Comparison of ENCODE assay signal across 8 cellular contexts in the genomic region with DNA sequence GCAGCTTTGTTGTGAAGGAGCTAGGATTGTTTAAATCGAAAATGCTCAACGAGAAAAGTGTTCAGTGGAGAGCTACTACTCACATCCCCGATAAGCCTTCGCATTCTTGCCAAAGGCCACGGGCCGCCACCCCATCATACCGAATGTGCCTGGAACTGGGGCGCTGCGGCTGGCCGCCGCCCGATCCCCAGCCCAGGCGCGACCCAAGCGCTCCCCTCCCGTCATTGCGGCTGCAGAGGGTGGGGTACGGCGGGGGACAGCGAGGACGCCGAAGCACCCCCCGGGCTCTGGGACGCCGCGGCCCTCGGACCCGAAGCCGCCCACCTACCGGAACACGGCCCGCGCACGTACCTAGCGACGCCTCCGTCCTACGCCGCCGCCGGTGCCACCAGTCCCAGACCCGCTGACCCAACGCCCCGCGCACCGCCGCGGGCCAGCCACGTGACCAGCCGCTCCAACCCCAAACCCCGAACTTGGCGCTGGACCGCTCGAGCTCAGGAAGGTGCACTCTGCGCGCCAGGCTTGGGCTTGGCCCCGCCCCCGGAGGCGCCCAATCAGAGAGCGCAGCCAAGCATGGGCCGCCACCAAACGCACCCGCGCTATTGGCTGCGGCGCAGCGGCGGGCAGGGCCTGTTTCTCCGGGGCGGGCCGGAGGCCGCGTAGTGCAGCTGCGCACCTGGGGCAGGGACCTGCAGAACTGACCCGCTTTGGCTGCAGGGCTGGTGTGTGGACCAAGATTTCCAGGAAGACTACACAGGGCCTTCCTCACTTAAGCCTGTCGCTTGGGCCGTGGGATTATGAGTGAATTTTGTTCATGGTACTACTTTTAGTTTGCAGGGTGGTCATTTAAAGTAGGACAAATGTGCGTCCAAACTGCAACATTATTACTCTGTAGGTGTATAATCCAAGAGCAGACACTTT. TPM values are rescaled to one million over a fixed set of nuclear protein-coding genes. Genes with fewer than 3 reads are reported as not detected.
A peak's percentile ranks its signal among the peaks of the same experiment; 100 is the strongest.
DNase-seq lines count a peak whose midpoint lies in the region; ATAC-seq and TF ChIP-seq lines count a peak whose summit lies in the region.

TSS of gene SHMT1 (minus strand) at position 530 of the 921 bp plus-strand sequence. CDS start 7,569 bp downstream, outside the sequence.

- H3K4me3 Mint-ChIP-seq in type B pancreatic cell, result peak within 1 kb of the TSS; percentile 94

- H3K27ac ChIP-seq in adrenal gland, result peak within 1 kb of the TSS in 4 of 5 donors; percentile 4 to 66 (median 31)
- peak within 1 kb of the TSS in 9 of 10 donors; percentile 23 to 83 (median 74) for H3K27ac ChIP-seq in heart right ventricle

- H3K36me3 ChIP-seq in adrenal gland (replicated peaks in 1 of 2) (no peaks in the 10 kb centered on the region), heart right ventricle (peaks cover 0 to 15% (median 0%) of the 10 kb centered on the region in 9 donors)

- H3K27ac Mint-ChIP-seq in type B pancreatic cell, result peak within 1 kb of the TSS; percentile 68

- 0 to 2% (median 1%) methylated on average over 10 to 78 of the region's 78 CpGs for WGBS in adrenal gland, 4 donors
- 0 to 1% methylated on average over 78 of the region's 78 CpGs for WGBS in heart right ventricle, 2 donors

- H3K27me3 ChIP-seq in adrenal gland (no peaks in the 10 kb centered on the region), heart right ventricle (no peaks in the 10 kb centered on the region)

- H3K36me3 Mint-ChIP-seq in type B pancreatic cell, result no peaks in the 10 kb centered on the region

- intact Hi-C loops in T-helper 1 cell treated with Interleukin-12 subunit alpha and Interleukin-12 subunit beta and Interleukin-4 antibody, amounts not matched to agents 30 ng/mL and 1 ng/mL, for 36 hours (cut with micrococcal nuclease), result loop anchor here (2.0 to 5.0 kb wide), 6 partner anchors 48 to 494 kb away; partner anchors contain the start of genes ALKBH5, LLGL1, MIEF2 and SMCR8
- intact Hi-C loops in adrenal gland (cut with DNase I), result no loop called here
- intact Hi-C loops in heart right ventricle (cut with DNase I), result loop anchor here in 2 of 10 donors (2.0 kb wide), 1 partner anchor 48 kb away; the partner anchor contains the start of genes SMCR8 (in 2 of the 2) and TOP3A (in 2 of the 2)
- intact Hi-C loops in posterior cingulate gyrus (cut with DNase I), result loop anchor here (5.0 kb wide), 1 partner anchor 46 kb away; the partner anchor contains the start of gene SMCR8

- ATAC-seq in HG02798 (IDR thresholded peaks at IDR 0.05; ENCODE audit: poor library complexity, unreplicated experiment) (peak; percentile 99), heart right ventricle (peak; percentile 99 to 100 (median 100))

- peak; percentile 99 for DNase-seq in GM13976 (ENCODE audit: low spot score)
- peak; percentile 94 for DNase-seq in NCI-H146 (lab: John Stamatoyannopoulos, UW)
- peak; percentile 92 to 97 (median 93) for DNase-seq in adrenal gland
- DNase-seq in heart right ventricle, result peak; percentile 90 to 94
- peak; percentile 89 to 99 (median 94) for DNase-seq in posterior cingulate gyrus
- peak; percentile 92 for DNase-seq in type B pancreatic cell (ENCODE audit: extremely low spot score, unreplicated experiment)

- H3K4me1 ChIP-seq in adrenal gland (replicated peaks in 1 of 2) (peaks cover 5 to 9% of the 10 kb centered on the region in 2 donors), heart right ventricle (peaks cover 0 to 24% (median 13%) of the 10 kb centered on the region in 9 donors)

- TF ChIP-seq CTCF in GM13976 (IDR thresholded peaks at IDR 0.05; ENCODE audit: borderline replicate concordance, control extremely low read depth, extremely low read depth, insufficient read depth, missing control alignments), result no peak
- TF ChIP-seq CTCF in adrenal gland (IDR thresholded peaks at IDR 0.05), result no peak
- TF ChIP-seq CTCF in heart right ventricle (IDR thresholded peaks at IDR 0.05), result no peak
- no peak for TF ChIP-seq CTCF in type B pancreatic cell (conservative IDR thresholded peaks at IDR 0.05)

- H3K27me3 Mint-ChIP-seq in type B pancreatic cell, result no peaks in the 10 kb centered on the region

- peak within 1 kb of the TSS; percentile 22 to 79 (median 68) for H3K4me3 ChIP-seq in adrenal gland
- peak within 1 kb of the TSS; percentile 60 to 98 (median 84) for H3K4me3 ChIP-seq in heart right ventricle

- TF ChIP-seq POLR2A in adrenal gland (IDR thresholded peaks at IDR 0.05), result peak in 1 of 2 donors; percentile 62

- no peaks in the 10 kb centered on the region for H3K9me3 ChIP-seq in adrenal gland (replicated peaks in 1 of 3)
- peaks cover 0 to 5% (median 0%) of the 10 kb centered on the region in 11 donors for H3K9me3 ChIP-seq in heart right ventricle

- in situ Hi-C loops in GM13976 (cut with MboI; ENCODE audit: low sequenced_read_pairs, unreplicated experiment), result no loop called here

- no peaks in the 10 kb centered on the region for H3K9me3 Mint-ChIP-seq in type B pancreatic cell

- H3K4me1 Mint-ChIP-seq in type B pancreatic cell (ENCODE audit: unreplicated experiment), result peaks cover 9% of the 10 kb centered on the region

RNA-seq across cellular contexts. Expression of gene SHMT1, which starts in this region (rescaled TPM):
- total RNA-seq in T-helper 1 cell treated with Interleukin-12 subunit alpha and Interleukin-12 subunit beta and Interleukin-4 antibody, amounts not matched to agents 30 ng/mL and 1 ng/mL, for 36 hours, result 42.8 and 43.3 TPM in 2 replicates
- total RNA-seq in adrenal gland (10 to 100 TPM; 12.7 to 43.8 (median 20.4) TPM), heart right ventricle (10 to 100 TPM in 1 of 10 donors, 1 to 10 TPM in 9; 2.7 to 11.6 (median 4.9) TPM), type B pancreatic cell (ENCODE audit: low replicate concordance) (17.7 and 30.5 TPM in 2 replicates)
- polyA plus RNA-seq in adrenal gland (10 to 100 TPM in 2 of 3 donors, 1 to 10 TPM in 1; 6.8 to 13.2 (median 10.1) TPM), heart right ventricle (1 to 10 TPM; 7.3 to 8.4 TPM)

Comparison
In these comparisons a context has a peak if more than half of its experiments do, and no peak if none do; other contexts are left out.
1. Peak in every context shown above with its lines: DNase-seq, ATAC-seq, H3K4me3 ChIP-seq and H3K27ac ChIP-seq.
2. intact Hi-C loops: an anchor here in T-helper 1 cell treated with Interleukin-12 subunit alpha and Interleukin-12 subunit beta and Interleukin-4 antibody, amounts not matched to agents 30 ng/mL and 1 ng/mL, for 36 hours (2.0 to 5.0 kb wide) and posterior cingulate gyrus (5.0 kb wide); none called in adrenal gland.